9 cellular contexts compared by ENCODE assay signal in genomic region chr10:115432188-115432819, GRCh38.
DNase-seq lines count a peak whose midpoint lies in the region; ATAC-seq and TF ChIP-seq lines count a peak whose summit lies in the region.
"Had no signal": no experiment of that assay in that cellular context is flagged by ENCODE, and none has a peak within 500 bp of the region (broad histone marks: within the 10 kb centered on the region; RNA-seq: fewer than 3 reads in every experiment).

No MANE protein-coding gene starts in this region.

- TF ChIP-seq CTCF in MCF 10A (IDR thresholded peaks at IDR 0.05; ENCODE audit: unreplicated experiment) = peak; percentile 43
- no peak for TF ChIP-seq CTCF in breast epithelium (IDR thresholded peaks at IDR 0.05)
- peak; percentile 45 for TF ChIP-seq CTCF in OCI-LY3 (IDR thresholded peaks at IDR 0.05; ENCODE audit: low read depth, low read length)
- TF ChIP-seq CTCF in fibroblast of lung (conservative IDR thresholded peaks at IDR 0.05 in 1 of 2, IDR thresholded peaks at IDR 0.05 in 1 of 2; ENCODE audit: low read depth in 1 of 2, low read length in 2 of 2) = peak in 1 of 2 donors; percentile 50
- peak; percentile 31 for TF ChIP-seq CTCF in upper lobe of right lung (IDR thresholded peaks at IDR 0.05)

- H3K9me3 Mint-ChIP-seq in MCF 10A (ENCODE audit: unreplicated experiment) = no peaks in the 10 kb centered on the region

- H3K4me2 ChIP-seq in OCI-LY3 (ENCODE audit: low read length) (no peak overlapping the region), fibroblast of lung (ENCODE audit: extremely low read depth, insufficient read depth, low read length) (no peak overlapping the region)

- ATAC-seq in upper lobe of right lung = no peak
- no peak for ATAC-seq in HG03571 (IDR thresholded peaks at IDR 0.05; ENCODE audit: unreplicated experiment)

- peaks cover 31% of the 10 kb centered on the region for H3K27me3 Mint-ChIP-seq in MCF 10A (ENCODE audit: insufficient read depth, unreplicated experiment)

- no peak overlapping the region for H2AFZ ChIP-seq in OCI-LY3 (ENCODE audit: low read depth, low read length)
- H2AFZ ChIP-seq in fibroblast of lung (ENCODE audit: low read length) = no peak overlapping the region

- no peak overlapping the region for H3K4me3 Mint-ChIP-seq in MCF 10A (ENCODE audit: unreplicated experiment)

- POLR2A ChIA-PET in MCF 10A (lab: Yijun Ruan, JAX) = interaction anchor here (0.7 kb wide), 1 partner anchor 96 kb away, joined by 3 read pairs; no protein-coding TSS in a partner anchor

- H3K4me1 ChIP-seq in breast epithelium (no peaks in the 10 kb centered on the region), OCI-LY3 (ENCODE audit: low read length) (no peaks in the 10 kb centered on the region), fibroblast of lung (ENCODE audit: control insufficient read depth, extremely low read depth, insufficient read depth, low read length) (no peaks in the 10 kb centered on the region), upper lobe of right lung (no peaks in the 10 kb centered on the region)
- H3K4me1 ChIP-seq: suprapubic skin had no signal

- no peak overlapping the region for H3K4me3 ChIP-seq in breast epithelium
- no peak overlapping the region for H3K4me3 ChIP-seq in OCI-LY3 (ENCODE audit: low read length)
- H3K4me3 ChIP-seq in fibroblast of lung (replicated peaks in 1 of 4; ENCODE audit: control extremely low read depth in 1 of 4, insufficient read depth in 1 of 4, low read depth in 3 of 4, low read length in 4 of 4) = no peak overlapping the region
- H3K4me3 ChIP-seq in upper lobe of right lung = no peak overlapping the region
- H3K4me3 ChIP-seq: suprapubic skin had no signal

- H3K79me2 ChIP-seq in OCI-LY3 (ENCODE audit: low read length) (no peaks in the 10 kb centered on the region), fibroblast of lung (ENCODE audit: control insufficient read depth, insufficient read depth, low read length) (no peaks in the 10 kb centered on the region)

- TF ChIP-seq POLR2A in breast epithelium (IDR thresholded peaks at IDR 0.05) = no peak

- H3K36me3 Mint-ChIP-seq in MCF 10A (ENCODE audit: insufficient read depth, unreplicated experiment) = no peaks in the 10 kb centered on the region

- no TSS peak for BruUV-seq in MCF 10A (replicated peaks; lab: Mats Ljungman, UMichigan)

- peaks cover 0 to 5% of the 10 kb centered on the region in 2 donors for H3K9me3 ChIP-seq in breast epithelium
- no peaks in the 10 kb centered on the region for H3K9me3 ChIP-seq in OCI-LY3 (ENCODE audit: insufficient read depth, low read length)
- no peaks in the 10 kb centered on the region for H3K9me3 ChIP-seq in fibroblast of lung (ENCODE audit: control insufficient read depth, insufficient read depth, low read depth, low read length)
- H3K9me3 ChIP-seq in upper lobe of right lung = no peaks in the 10 kb centered on the region
- H3K9me3 ChIP-seq: suprapubic skin had no signal

- DNase-seq in MCF 10A (ENCODE audit: unreplicated experiment) = peak; percentile 25
- DNase-seq in breast epithelium (ENCODE audit: low spot score in 2 of 2) = no peak
- peak; percentile 26 to 61 for DNase-seq in fibroblast of lung (ENCODE audit: low read depth in 2 of 2)
- no peak for DNase-seq in upper lobe of right lung
- no peak for DNase-seq in nucleus accumbens (lab: John Stamatoyannopoulos, UW)
- DNase-seq in NCI-H1092 treated with DMSO at 0.1 percent for 48 hours (lab: John Stamatoyannopoulos, UW) = no peak

- H3K27me3 ChIP-seq in breast epithelium (no peaks in the 10 kb centered on the region), OCI-LY3 (ENCODE audit: low read depth, low read length) (no peaks in the 10 kb centered on the region), fibroblast of lung (ENCODE audit: control insufficient read depth, insufficient read depth, low read length) (no peaks in the 10 kb centered on the region), upper lobe of right lung (no peaks in the 10 kb centered on the region)
- H3K27me3 ChIP-seq: suprapubic skin had no signal

- H3K36me3 ChIP-seq in breast epithelium (no peaks in the 10 kb centered on the region), OCI-LY3 (replicated peaks; ENCODE audit: low read depth, low read length) (no peaks in the 10 kb centered on the region), fibroblast of lung (ENCODE audit: control insufficient read depth, insufficient read depth, low read length) (no peaks in the 10 kb centered on the region), upper lobe of right lung (no peaks in the 10 kb centered on the region)
- H3K36me3 ChIP-seq: suprapubic skin had no signal

- H3K27ac ChIP-seq in breast epithelium (no peak overlapping the region), OCI-LY3 (ENCODE audit: low read length) (no peak overlapping the region), fibroblast of lung (ENCODE audit: insufficient read depth, low read length) (no peak overlapping the region), upper lobe of right lung (no peak overlapping the region)
- H3K27ac ChIP-seq: suprapubic skin had no signal

- CTCF ChIA-PET in MCF 10A (lab: Yijun Ruan, JAX) = interaction anchor here (0.6 to 1.8 kb wide), 11 partner anchors 10 to 1355 kb away, joined by 3 to 7 read pairs (median 3); no protein-coding TSS in a partner anchor

- H4K20me1 ChIP-seq in OCI-LY3 (ENCODE audit: insufficient read depth, low read length) (no peaks in the 10 kb centered on the region), fibroblast of lung (ENCODE audit: control insufficient read depth, extremely low read depth, insufficient read depth, low read length) (no peaks in the 10 kb centered on the region)

- intact Hi-C loops in MCF 10A (cut with micrococcal nuclease) (loop anchor here (1.0 to 10.0 kb wide), 3 partner anchors 272 to 954 kb away; no protein-coding TSS in a partner anchor), breast epithelium (cut with DNase I; ENCODE audit: low total_unique reads) (no loop called here), upper lobe of right lung (cut with DNase I) (no loop called here)

- H3K9ac ChIP-seq in OCI-LY3 (ENCODE audit: low read length) (no peak overlapping the region), fibroblast of lung (ENCODE audit: insufficient read depth, low read length) (no peak overlapping the region)

- H3K4me1 Mint-ChIP-seq in MCF 10A (ENCODE audit: insufficient read depth, unreplicated experiment) = no peaks in the 10 kb centered on the region

- no peak overlapping the region for H3K27ac Mint-ChIP-seq in MCF 10A (ENCODE audit: low read depth, unreplicated experiment)

Comparison
In these comparisons a context has a peak if more than half of its experiments do, and no peak if none do; other contexts are left out.
1. DNase-seq: peak in MCF 10A (single experiment) and fibroblast of lung (2 of 2); none in breast epithelium (0 of 2), upper lobe of right lung (single experiment), nucleus accumbens (0 of 56) and NCI-H1092 treated with DMSO at 0.1 percent for 48 hours (single experiment).
2. CTCF ChIP-seq: peak in MCF 10A (single experiment), OCI-LY3 (single experiment) and upper lobe of right lung (single experiment); none in breast epithelium (0 of 3).